ENCODE assay signal across 10 cellular contexts in the genomic region with DNA sequence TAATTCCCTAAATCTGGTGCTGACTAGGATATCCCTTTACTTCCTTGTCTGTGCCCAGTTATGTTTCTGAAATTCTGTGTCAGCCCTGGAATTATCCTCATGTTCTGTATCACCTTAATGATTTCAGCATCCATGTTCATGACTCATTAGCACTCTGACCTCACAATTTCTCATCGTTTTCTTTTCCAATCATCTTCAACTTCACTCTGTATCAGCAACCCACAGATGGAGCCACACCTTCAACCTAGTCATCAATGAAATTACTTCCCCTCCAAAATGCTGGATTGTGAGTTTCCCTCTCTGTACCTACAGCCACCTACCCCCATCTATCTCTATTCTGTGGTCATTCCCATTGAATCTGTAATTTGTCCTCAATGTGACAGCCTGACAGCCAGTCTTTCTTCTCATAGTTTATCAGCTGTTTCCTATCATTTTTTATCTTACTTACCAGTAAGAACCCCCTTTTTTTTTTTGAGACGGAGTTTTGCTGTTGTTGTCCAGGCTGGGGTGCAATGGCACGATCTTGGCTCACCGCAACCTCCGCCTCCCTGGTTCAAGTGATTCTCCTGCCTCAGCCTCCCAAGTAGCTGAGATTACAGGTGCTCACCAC. TPM values are rescaled to one million over a fixed set of nuclear protein-coding genes. Genes with fewer than 3 reads are reported as not detected.
DNase-seq lines count a peak whose midpoint lies in the region; ATAC-seq and TF ChIP-seq lines count a peak whose summit lies in the region.
"Had no signal": no experiment of that assay in that cellular context is flagged by ENCODE, and none has a peak within 500 bp of the region (broad histone marks: within the 10 kb centered on the region; RNA-seq: fewer than 3 reads in every experiment).

No MANE protein-coding gene starts in this region.

- ATAC-seq in activated naive CD8-positive, alpha-beta T cell treated with anti-CD3 and anti-CD28 coated beads, Interleukin-2, amount 50 U/mL, for 24 hours: peak; percentile 33

- intact Hi-C loops in Caco-2 (cut with micrococcal nuclease; ENCODE audit: unreplicated experiment): no loop called here

- peak overlapping the region; percentile 16 for H3K4me3 Mint-ChIP-seq in Caco-2 (ENCODE audit: unreplicated experiment)
- no peak overlapping the region for H3K4me3 Mint-ChIP-seq in activated naive CD8-positive, alpha-beta T cell treated with anti-CD3 and anti-CD28 coated beads, Interleukin-2, amount 50 U/mL, for 24 hours
- H3K4me3 Mint-ChIP-seq: dendritic cell treated with granulocyte-macrophage colony-stimulating factor and Interleukin-4, amounts not matched to agents 40 ng/mL and 50 ng/mL, for 4 days had no signal

- CTCF ChIA-PET in Caco-2 (lab: Charles Lee): no interaction called here
- CTCF ChIA-PET in HEK293T (lab: Yijun Ruan, JAX): no interaction called here

- no peaks in the 10 kb centered on the region for H3K27me3 Mint-ChIP-seq in Caco-2 (ENCODE audit: insufficient read depth, unreplicated experiment)
- H3K27me3 Mint-ChIP-seq in activated naive CD8-positive, alpha-beta T cell treated with anti-CD3 and anti-CD28 coated beads, Interleukin-2, amount 50 U/mL, for 24 hours: no peaks in the 10 kb centered on the region
- H3K27me3 Mint-ChIP-seq: dendritic cell treated with granulocyte-macrophage colony-stimulating factor and Interleukin-4, amounts not matched to agents 40 ng/mL and 50 ng/mL, for 4 days had no signal

- H3K36me3 ChIP-seq in Caco-2 (ENCODE audit: control insufficient read depth, insufficient read depth, low read length): no peaks in the 10 kb centered on the region
- H3K36me3 ChIP-seq in H7 (replicated peaks; ENCODE audit: control insufficient read depth, insufficient read depth, low read length): no peaks in the 10 kb centered on the region

- H3K27ac Mint-ChIP-seq in Caco-2 (ENCODE audit: unreplicated experiment): peak overlapping the region; percentile 2
- H3K27ac Mint-ChIP-seq in activated naive CD8-positive, alpha-beta T cell treated with anti-CD3 and anti-CD28 coated beads, Interleukin-2, amount 50 U/mL, for 24 hours: peak overlapping the region; percentile 84
- H3K27ac Mint-ChIP-seq: dendritic cell treated with granulocyte-macrophage colony-stimulating factor and Interleukin-4, amounts not matched to agents 40 ng/mL and 50 ng/mL, for 4 days had no signal

- H3K9me3 Mint-ChIP-seq in Caco-2 (ENCODE audit: unreplicated experiment): no peaks in the 10 kb centered on the region
- peaks cover 11% of the 10 kb centered on the region for H3K9me3 Mint-ChIP-seq in activated naive CD8-positive, alpha-beta T cell treated with anti-CD3 and anti-CD28 coated beads, Interleukin-2, amount 50 U/mL, for 24 hours
- H3K9me3 Mint-ChIP-seq: dendritic cell treated with granulocyte-macrophage colony-stimulating factor and Interleukin-4, amounts not matched to agents 40 ng/mL and 50 ng/mL, for 4 days had no signal

- no peak for TF ChIP-seq CTCF in Caco-2 (IDR thresholded peaks at IDR 0.05; ENCODE audit: insufficient read depth in 1 of 2, low read depth in 1 of 2, low read length in 1 of 2, severe bottlenecking in 1 of 2, unreplicated experiment in 1 of 2)

- no peaks in the 10 kb centered on the region for H3K27me3 ChIP-seq in Caco-2 (replicated peaks; ENCODE audit: control insufficient read depth, insufficient read depth, low read length)
- H3K27me3 ChIP-seq in H7 (ENCODE audit: control insufficient read depth, insufficient read depth, low read length): no peaks in the 10 kb centered on the region

- H3K4me1 Mint-ChIP-seq in Caco-2 (ENCODE audit: low read depth, unreplicated experiment): peaks cover 23% of the 10 kb centered on the region
- H3K4me1 Mint-ChIP-seq in activated naive CD8-positive, alpha-beta T cell treated with anti-CD3 and anti-CD28 coated beads, Interleukin-2, amount 50 U/mL, for 24 hours: peaks cover 43% of the 10 kb centered on the region

- POLR2A ChIA-PET in Caco-2 (lab: Charles Lee): no interaction called here
- POLR2A ChIA-PET in HEK293T (lab: Yijun Ruan, JAX): no interaction called here

- H3K9me3 ChIP-seq in Caco-2: no peaks in the 10 kb centered on the region

- H3K4me3 ChIP-seq in Caco-2 (ENCODE audit: low read depth, low read length): no peak overlapping the region
- no peak overlapping the region for H3K4me3 ChIP-seq in H7 (ENCODE audit: insufficient read depth, low read depth, low read length)

- no TSS peak for BruUV-seq in Caco-2 (replicated peaks; lab: Mats Ljungman, UMichigan)

- DNase-seq in Caco-2 (no peak), HPDE6-E6E7 (ENCODE audit: extremely low spot score) (peak; percentile 58), kidney tubule cell (ENCODE audit: low spot score) (peak; percentile 92), NCI-H1417 treated with DMSO at 0.1 percent for 48 hours (lab: John Stamatoyannopoulos, UW) (no peak), H7 (no peak), HEK293T (ENCODE audit: extremely low spot score) (no peak)
- DNase-seq in activated naive CD8-positive, alpha-beta T cell treated with anti-CD3 and anti-CD28 coated beads, Interleukin-2, amount 50 U/mL, for 24 hours: no peak
- DNase-seq: Karpas-422; stimulated activated naive CD4-positive, alpha-beta T cell had no signal

- peaks cover 59% of the 10 kb centered on the region for H3K4me1 ChIP-seq in Caco-2

- peaks cover 33% of the 10 kb centered on the region for H3K36me3 Mint-ChIP-seq in Caco-2 (ENCODE audit: insufficient read depth, unreplicated experiment)
- H3K36me3 Mint-ChIP-seq in activated naive CD8-positive, alpha-beta T cell treated with anti-CD3 and anti-CD28 coated beads, Interleukin-2, amount 50 U/mL, for 24 hours (ENCODE audit: low read depth): peaks cover 17% of the 10 kb centered on the region

TF ChIP-seq in HEK293T, 16 proteins besides CTCF, POLR2A, EP300 and RAD21:
- TF ChIP-seq CTBP1 (IDR thresholded peaks at IDR 0.05; ENCODE audit: borderline replicate concordance) (no peak), ELF4 (IDR thresholded peaks at IDR 0.05) (no peak), ARNT (IDR thresholded peaks at IDR 0.05) (no peak), BHLHE40 (IDR thresholded peaks at IDR 0.05; ENCODE audit: borderline replicate concordance) (no peak), PKNOX1 (IDR thresholded peaks at IDR 0.05) (no peak)

RNA-seq across cellular contexts. Expression of gene IL6ST, which starts 3.1 kb away (rescaled TPM):
- 265 and 278 TPM in 2 replicates for total RNA-seq in Caco-2 (2022)
- total RNA-seq in H7 (2014; rRNA removed; shearing (Covaris generic)): 7.8 and 13.4 TPM in 2 replicates

Comparison
In these comparisons a context has a peak if more than half of its experiments do, and no peak if none do; other contexts are left out.
1. DNase-seq: peak in HPDE6-E6E7 (single experiment) and kidney tubule cell (single experiment); none in Caco-2 (0 of 2), activated naive CD8-positive, alpha-beta T cell treated with anti-CD3 and anti-CD28 coated beads, Interleukin-2, amount 50 U/mL, for 24 hours (single experiment), NCI-H1417 treated with DMSO at 0.1 percent for 48 hours (single experiment), H7 (single experiment) and HEK293T (single experiment).
2. RNA of gene IL6ST, which starts 3.1 kb away (total RNA-seq): 265 to 278 TPM in Caco-2; 7.8 to 13.4 TPM in H7; every median in the first group is over 10 times any median in the second.